Comparison of ENCODE assay signal across 8 cellular contexts in genomic region chr9:69174645-69175487, GRCh38. TPM values are rescaled to one million over a fixed set of nuclear protein-coding genes. Genes with fewer than 3 reads are reported as not detected.
DNase-seq lines count a peak whose midpoint lies in the region; ATAC-seq and TF ChIP-seq lines count a peak whose summit lies in the region.

No MANE protein-coding gene starts in this region.

- intact Hi-C loops in Right ventricle myocardium inferior (cut with DNase I): loop anchor here (5.0 kb wide), 2 partner anchors 43 to 53 kb away; no protein-coding TSS in a partner anchor

- H3K27me3 ChIP-seq in AG04450 (ENCODE audit: control insufficient read depth, insufficient read depth, low read length) (no peaks in the 10 kb centered on the region), parathyroid adenoma (ENCODE audit: control insufficient read depth, insufficient read depth, low read length) (no peaks in the 10 kb centered on the region)

- H3K9ac ChIP-seq in parathyroid adenoma: no peak overlapping the region

- peak overlapping the region; percentile 77 for H2AFZ ChIP-seq in parathyroid adenoma

- POLR2A ChIA-PET in AG04450 (lab: Yijun Ruan, JAX): interaction anchor here (0.8 to 1.5 kb wide), 7 partner anchors 12 to 129 kb away, joined by 3 to 6 read pairs (median 4); no protein-coding TSS in a partner anchor

- H3K4me3 ChIP-seq in AG04450 (ENCODE audit: low read depth, low read length): peak overlapping the region; percentile 87
- peak overlapping the region; percentile 19 for H3K4me3 ChIP-seq in parathyroid adenoma (ENCODE audit: low read depth, low read length)

- H3K4me2 ChIP-seq in parathyroid adenoma (ENCODE audit: low read length): peak overlapping the region; percentile 65

- ATAC-seq in GM18499 (IDR thresholded peaks at IDR 0.05; ENCODE audit: insufficient read depth, unreplicated experiment) (peak; percentile 42), HG02763 (IDR thresholded peaks at IDR 0.05; ENCODE audit: unreplicated experiment) (peak; percentile 40), Right ventricle myocardium inferior (peak; percentile 53)

- CTCF ChIA-PET in AG04450 (lab: Charles Lee): interaction anchor here (0.6 to 0.9 kb wide), 3 partner anchors 19 to 140 kb away, joined by 3 read pairs; partner anchors contain the start of gene FXN

- DNase-seq in AG04450 (ENCODE audit: low read depth, low spot score) (peak; percentile 93), NCI-H2171 (lab: John Stamatoyannopoulos, UW) (peak; percentile 18), Right ventricle myocardium inferior (ENCODE audit: missing footprints) (no peak), NOMO-1 treated with dmso at 0.1 percent for 144 hours (lab: John Stamatoyannopoulos, UW; ENCODE audit: unreplicated experiment) (no peak)
- DNase-seq in activated naive CD4-positive, alpha-beta T cell treated with anti-CD3 and anti-CD28 coated beads, Interleukin-2, amount 50 U/mL, for 16 hours: peak; percentile 41

- TF ChIP-seq CTCF in AG04450 (IDR thresholded peaks at IDR 0.05; ENCODE audit: low read depth, low read length): no peak
- TF ChIP-seq CTCF in parathyroid adenoma (IDR thresholded peaks at IDR 0.05): no peak

- H3K27ac ChIP-seq in AG04450 (ENCODE audit: low read depth, low read length): peak overlapping the region; percentile 89
- peak overlapping the region; percentile 29 for H3K27ac ChIP-seq in parathyroid adenoma

- no peaks in the 10 kb centered on the region for H3K79me2 ChIP-seq in parathyroid adenoma

- H3K9me3 ChIP-seq in AG04450 (ENCODE audit: control insufficient read depth, insufficient read depth, low read length) (no peaks in the 10 kb centered on the region), parathyroid adenoma (ENCODE audit: control insufficient read depth, low read length) (no peaks in the 10 kb centered on the region)

- H3K36me3 ChIP-seq in parathyroid adenoma (ENCODE audit: control insufficient read depth, insufficient read depth, low read length): no peaks in the 10 kb centered on the region

- H3K4me1 ChIP-seq in parathyroid adenoma: peaks cover 8% of the 10 kb centered on the region

RNA-seq across cellular contexts. Expression of gene TJP2, which starts 0.8 kb away (rescaled TPM):
- 43.3 and 50.0 TPM in 2 replicates for polyA plus RNA-seq in AG04450 (2011; rRNA removed)
- 43.0 and 43.7 TPM in 2 replicates for polyA minus RNA-seq in AG04450 (2011; rRNA and poly(A)+ RNA removed)
- total RNA-seq in Right ventricle myocardium inferior: 110 TPM

Comparison
In these comparisons a context has a peak if more than half of its experiments do, and no peak if none do; other contexts are left out.
1. DNase-seq: peak in AG04450 (single experiment), NCI-H2171 (single experiment) and activated naive CD4-positive, alpha-beta T cell treated with anti-CD3 and anti-CD28 coated beads, Interleukin-2, amount 50 U/mL, for 16 hours (single experiment); none in Right ventricle myocardium inferior (single experiment) and NOMO-1 treated with dmso at 0.1 percent for 144 hours (single experiment).
2. Peak in every context shown above with its lines, with median percentiles within 50 percentile points of each other: ATAC-seq.